In the genomic region with DNA sequence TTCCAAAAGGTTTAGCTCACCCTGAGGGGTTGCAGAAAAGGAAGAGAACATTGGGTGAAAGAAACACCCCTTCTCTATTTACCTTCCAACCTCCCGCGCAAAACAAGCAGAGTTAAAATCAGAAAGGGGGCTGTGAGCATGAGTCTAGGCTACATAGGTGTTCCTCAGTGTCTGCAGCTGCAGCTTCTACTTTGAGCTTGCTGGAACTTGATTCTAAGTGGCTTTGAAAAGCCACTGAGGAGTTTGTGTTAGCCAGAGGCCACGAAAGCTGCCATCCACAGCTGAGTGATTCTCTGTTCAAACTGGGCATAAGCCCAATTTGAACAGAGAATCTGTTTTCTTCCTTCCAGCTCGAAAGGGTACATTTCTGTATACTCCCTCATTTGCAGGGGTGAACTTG, we compare ENCODE assay signal across 13 cellular contexts.
A peak's percentile ranks its signal among the peaks of the same experiment; 100 is the strongest.
DNase-seq lines count a peak whose midpoint lies in the region; ATAC-seq and TF ChIP-seq lines count a peak whose summit lies in the region.
"Had no signal": no experiment of that assay in that cellular context is flagged by ENCODE, and none has a peak within 500 bp of the region (broad histone marks: within the 10 kb centered on the region; RNA-seq: fewer than 3 reads in every experiment).

No MANE protein-coding gene starts in this region.

- H3K9ac ChIP-seq in SU-DHL-6 (ENCODE audit: low read length): peak overlapping the region; percentile 47
- H3K9ac ChIP-seq in iPS-15b (ENCODE audit: low read depth, low read length): peak overlapping the region; percentile 57

- TF ChIP-seq POLR2A in thyroid gland (IDR thresholded peaks at IDR 0.05) (no peak), esophagus squamous epithelium (IDR thresholded peaks at IDR 0.05) (no peak)

- no peaks in the 10 kb centered on the region for H3K9me2 ChIP-seq in SU-DHL-6 (replicated peaks; ENCODE audit: insufficient read depth, low read length)

- H3K4me3 ChIP-seq in SU-DHL-6 (ENCODE audit: insufficient read depth, low read length, poor library complexity, severe bottlenecking) (peak overlapping the region; percentile 23), iPS-15b (ENCODE audit: low read depth, low read length) (no peak overlapping the region), thyroid gland (replicated peaks in 1 of 3) (no peak overlapping the region), esophagus squamous epithelium (no peak overlapping the region)

- H3K4me3 Mint-ChIP-seq in mesothelial cell of epicardium: no peak overlapping the region
- H3K4me3 Mint-ChIP-seq: immature natural killer cell, T-helper 17 cell had no signal

- no peaks in the 10 kb centered on the region for H4K20me1 ChIP-seq in SU-DHL-6 (ENCODE audit: low read depth, low read length)

- H3K27ac Mint-ChIP-seq in mesothelial cell of epicardium: no peak overlapping the region
- H3K27ac Mint-ChIP-seq: immature natural killer cell, T-helper 17 cell had no signal

- peaks cover 12% of the 10 kb centered on the region for H3K4me1 Mint-ChIP-seq in mesothelial cell of epicardium
- H3K4me1 Mint-ChIP-seq: immature natural killer cell, T-helper 17 cell had no signal

- peaks cover 5% of the 10 kb centered on the region for H3K9me3 Mint-ChIP-seq in mesothelial cell of epicardium

- peak overlapping the region; percentile 62 for H2AFZ ChIP-seq in SU-DHL-6 (ENCODE audit: low read depth, low read length, severe bottlenecking)

- DNase-seq in Right ventricle myocardium superior (no peak), Right ventricle myocardium inferior (ENCODE audit: missing footprints) (no peak), thyroid gland (peak; percentile 4 to 33), esophagus squamous epithelium (lab: John Stamatoyannopoulos, UW) (no peak), mesothelial cell of epicardium (ENCODE audit: low spot score in 2 of 2, unreplicated experiment in 2 of 2) (no peak)
- DNase-seq: aorta; immature natural killer cell; KG1; stimulated activated CD4-positive, alpha-beta T cell treated with anti-CD3 and anti-CD28 coated beads, Interleukin-2, amount 100 ng/mL, for 48 hours; T-helper 17 cell had no signal

- H3K27me3 ChIP-seq in SU-DHL-6 (ENCODE audit: low read length) (no peaks in the 10 kb centered on the region), iPS-15b (ENCODE audit: control insufficient read depth, insufficient read depth, low read length) (no peaks in the 10 kb centered on the region), thyroid gland (no peaks in the 10 kb centered on the region), esophagus squamous epithelium (no peaks in the 10 kb centered on the region)

- H3K9me3 ChIP-seq in SU-DHL-6 (ENCODE audit: insufficient read depth, low read length): peaks cover 3% of the 10 kb centered on the region; the same call in 1 of the 2 replicates
- no peaks in the 10 kb centered on the region for H3K9me3 ChIP-seq in iPS-15b (ENCODE audit: control insufficient read depth, insufficient read depth, low read length)
- no peaks in the 10 kb centered on the region for H3K9me3 ChIP-seq in thyroid gland
- H3K9me3 ChIP-seq in esophagus squamous epithelium: no peaks in the 10 kb centered on the region

- H3K27ac ChIP-seq in SU-DHL-6 (ENCODE audit: low read depth, low read length): peak overlapping the region; percentile 92
- no peak overlapping the region for H3K27ac ChIP-seq in thyroid gland
- no peak overlapping the region for H3K27ac ChIP-seq in esophagus squamous epithelium

- no peak for TF ChIP-seq CTCF in SU-DHL-6 (IDR thresholded peaks at IDR 0.05; ENCODE audit: insufficient read depth, low read length, poor library complexity, severe bottlenecking)
- TF ChIP-seq CTCF in thyroid gland (IDR thresholded peaks at IDR 0.05): no peak
- no peak for TF ChIP-seq CTCF in esophagus squamous epithelium (IDR thresholded peaks at IDR 0.05)
- no peak for TF ChIP-seq CTCF in mesothelial cell of epicardium (IDR thresholded peaks at IDR 0.05; ENCODE audit: unreplicated experiment)

- no peaks in the 10 kb centered on the region for H3K27me3 Mint-ChIP-seq in mesothelial cell of epicardium (ENCODE audit: low read depth)
- H3K27me3 Mint-ChIP-seq: T-helper 17 cell had no signal

- H3K36me3 Mint-ChIP-seq in mesothelial cell of epicardium: peaks cover under 1% of the 10 kb centered on the region

- peaks cover 30% of the 10 kb centered on the region for H3F3A ChIP-seq in SU-DHL-6 (ENCODE audit: insufficient read depth)

- peaks cover 7% of the 10 kb centered on the region for H3K4me1 ChIP-seq in iPS-15b (ENCODE audit: control insufficient read depth, insufficient read depth, low read length)
- peaks cover 0 to 7% of the 10 kb centered on the region in 2 donors for H3K4me1 ChIP-seq in thyroid gland
- no peaks in the 10 kb centered on the region for H3K4me1 ChIP-seq in esophagus squamous epithelium

- no peaks in the 10 kb centered on the region for H3K79me2 ChIP-seq in SU-DHL-6 (ENCODE audit: insufficient read depth, low read length)

- ATAC-seq in Right ventricle myocardium superior (ENCODE audit: poor library complexity) (peak; percentile 36), Right ventricle myocardium inferior (no peak), GM18519 (IDR thresholded peaks at IDR 0.05; ENCODE audit: low FRiP score, unreplicated experiment) (no peak)
- ATAC-seq: T-helper 17 cell had no signal

- peak overlapping the region; percentile 67 for H3K4me2 ChIP-seq in SU-DHL-6 (ENCODE audit: low read depth, low read length, poor library complexity, severe bottlenecking)

- WGBS in thyroid gland, 2 donors: 27% methylated on average over 4 of the region's 4 CpGs
- WGBS in esophagus squamous epithelium, 2 donors: 28 to 43% methylated on average over 4 of the region's 4 CpGs

- H3K36me3 ChIP-seq in SU-DHL-6 (ENCODE audit: low read length): peaks cover 4% of the 10 kb centered on the region; the same call in 1 of the 2 replicates
- no peaks in the 10 kb centered on the region for H3K36me3 ChIP-seq in iPS-15b (ENCODE audit: control insufficient read depth, insufficient read depth, low read length)
- no peaks in the 10 kb centered on the region for H3K36me3 ChIP-seq in thyroid gland
- H3K36me3 ChIP-seq in esophagus squamous epithelium: no peaks in the 10 kb centered on the region

- intact Hi-C loops in Right ventricle myocardium superior (cut with DNase I) (no loop called here), Right ventricle myocardium inferior (cut with DNase I) (no loop called here), thyroid gland (cut with DNase I) (no loop called here), esophagus squamous epithelium (cut with DNase I) (no loop called here)

Comparison
In these comparisons a context has a peak if more than half of its experiments do, and no peak if none do; other contexts are left out.
1. DNase-seq: peak in thyroid gland (2 of 2); none in Right ventricle myocardium superior (single experiment), Right ventricle myocardium inferior (single experiment), esophagus squamous epithelium (single experiment) and mesothelial cell of epicardium (0 of 2).